ENCODE assay signal across 8 cellular contexts in the genomic region with DNA sequence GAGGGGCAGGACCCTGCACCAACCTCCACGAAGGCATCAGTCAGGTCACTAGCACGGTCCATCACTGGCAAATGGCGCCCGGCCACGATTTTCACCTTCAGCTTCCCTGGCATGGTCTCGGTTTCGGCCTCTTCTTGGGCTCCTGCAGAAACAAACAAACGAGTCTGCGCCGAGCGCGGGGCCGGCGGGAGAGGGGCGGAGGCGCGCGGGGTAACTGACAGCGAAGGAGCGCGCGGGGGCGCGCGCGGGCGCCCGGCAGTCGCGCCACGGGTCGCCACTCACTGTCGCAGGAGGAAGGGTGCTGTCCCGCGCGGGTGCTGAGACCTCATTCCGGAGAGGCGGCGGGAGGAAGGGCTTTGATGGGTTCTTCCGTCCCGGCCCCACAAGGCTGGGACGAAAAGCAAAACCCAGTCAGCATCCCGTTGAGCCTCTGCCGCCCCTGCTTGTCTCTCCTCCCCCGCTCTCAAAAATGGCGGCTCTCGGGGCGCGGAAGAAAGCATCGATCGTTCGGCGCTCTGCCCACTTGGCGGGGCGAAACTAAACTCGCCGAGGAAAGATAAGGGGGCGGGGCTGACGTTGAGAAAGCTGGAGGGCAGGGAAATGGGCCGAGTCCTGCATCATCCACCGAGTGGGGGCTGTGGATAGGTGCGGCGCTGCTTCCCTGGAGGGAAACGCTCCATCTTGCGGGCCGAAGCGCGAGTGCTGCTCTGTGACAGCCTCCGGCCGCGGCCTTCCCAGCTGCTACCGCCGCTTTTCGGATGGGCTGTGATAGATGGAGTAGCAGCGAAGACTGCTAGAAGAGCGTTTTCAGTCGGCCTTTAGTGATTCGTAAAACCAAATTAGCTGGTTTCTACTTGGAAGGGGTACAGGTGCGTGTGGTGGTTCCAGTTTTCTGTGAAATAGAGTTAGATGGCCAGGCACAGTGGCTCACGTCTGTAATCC. TPM values are rescaled to one million over a fixed set of nuclear protein-coding genes. Genes with fewer than 3 reads are reported as not detected.
DNase-seq lines count a peak whose midpoint lies in the region; ATAC-seq and TF ChIP-seq lines count a peak whose summit lies in the region.

A gene with protein sequence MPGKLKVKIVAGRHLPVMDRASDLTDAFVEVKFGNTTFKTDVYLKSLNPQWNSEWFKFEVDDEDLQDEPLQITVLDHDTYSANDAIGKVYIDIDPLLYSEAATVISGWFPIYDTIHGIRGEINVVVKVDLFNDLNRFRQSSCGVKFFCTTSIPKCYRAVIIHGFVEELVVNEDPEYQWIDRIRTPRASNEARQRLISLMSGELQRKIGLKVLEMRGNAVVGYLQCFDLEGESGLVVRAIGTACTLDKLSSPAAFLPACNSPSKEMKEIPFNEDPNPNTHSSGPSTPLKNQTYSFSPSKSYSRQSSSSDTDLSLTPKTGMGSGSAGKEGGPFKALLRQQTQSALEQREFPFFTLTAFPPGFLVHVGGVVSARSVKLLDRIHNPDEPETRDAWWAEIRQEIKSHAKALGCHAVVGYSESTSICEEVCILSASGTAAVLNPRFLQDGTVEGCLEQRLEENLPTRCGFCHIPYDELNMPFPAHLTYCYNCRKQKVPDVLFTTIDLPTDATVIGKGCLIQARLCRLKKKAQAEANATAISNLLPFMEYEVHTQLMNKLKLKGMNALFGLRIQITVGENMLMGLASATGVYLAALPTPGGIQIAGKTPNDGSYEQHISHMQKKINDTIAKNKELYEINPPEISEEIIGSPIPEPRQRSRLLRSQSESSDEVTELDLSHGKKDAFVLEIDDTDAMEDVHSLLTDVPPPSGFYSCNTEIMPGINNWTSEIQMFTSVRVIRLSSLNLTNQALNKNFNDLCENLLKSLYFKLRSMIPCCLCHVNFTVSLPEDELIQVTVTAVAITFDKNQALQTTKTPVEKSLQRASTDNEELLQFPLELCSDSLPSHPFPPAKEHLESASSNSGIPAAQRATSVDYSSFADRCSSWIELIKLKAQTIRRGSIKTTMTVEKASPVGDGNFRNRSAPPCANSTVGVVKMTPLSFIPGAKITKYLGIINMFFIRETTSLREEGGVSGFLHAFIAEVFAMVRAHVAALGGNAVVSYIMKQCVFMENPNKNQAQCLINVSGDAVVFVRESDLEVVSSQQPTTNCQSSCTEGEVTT (minus strand): TSS at position 505 of the 942 bp plus-strand sequence. CDS start 392 bp downstream, at position 113.

- no peaks in the 10 kb centered on the region for H3K36me3 ChIP-seq in hepatocyte (replicated peaks; ENCODE audit: insufficient read depth, low read depth)

- peak within 1 kb of the TSS; percentile 99 for H2AFZ ChIP-seq in hepatocyte

- H3K79me2 ChIP-seq in hepatocyte = peaks cover 34% of the 10 kb centered on the region

- in situ Hi-C loops in astrocyte of the cerebellum (cut with HindIII; ENCODE audit: low sequenced_read_pairs) = no loop called here

- ATAC-seq in GM18502 (IDR thresholded peaks at IDR 0.05; ENCODE audit: poor library complexity, unreplicated experiment) (peak; percentile 80), HG02943 (IDR thresholded peaks at IDR 0.05; ENCODE audit: low read depth, unreplicated experiment) (peak; percentile 78)

- no peaks in the 10 kb centered on the region for H3K27me3 ChIP-seq in hepatocyte

- WGBS in hepatocyte (ENCODE audit: low lambda C conversion rate, missing lambda C conversion rate) = 1% methylated on average over 54 of the region's 80 CpGs

- no peaks in the 10 kb centered on the region for H4K20me1 ChIP-seq in hepatocyte (ENCODE audit: insufficient read depth, poor library complexity, severe bottlenecking)

- peak; percentile 43 for TF ChIP-seq CTCF in astrocyte of the cerebellum (IDR thresholded peaks at IDR 0.05; ENCODE audit: low read depth, low read length, missing control alignments)
- TF ChIP-seq CTCF in hepatocyte (IDR thresholded peaks at IDR 0.05; ENCODE audit: poor library complexity) = peak; percentile 30

- H3K4me2 ChIP-seq in hepatocyte = peak within 1 kb of the TSS; percentile 79

- no peaks in the 10 kb centered on the region for H3K9me2 ChIP-seq in hepatocyte (replicated peaks; ENCODE audit: insufficient read depth)

- H3K9me3 ChIP-seq in hepatocyte (ENCODE audit: low read depth) = no peaks in the 10 kb centered on the region

- DNase-seq in NCI-H187 (lab: John Stamatoyannopoulos, UW) (peak; percentile 86 to 94), T-helper 22 cell (ENCODE audit: low read depth) (peak; percentile 88), astrocyte of the cerebellum (ENCODE audit: low read depth) (peak; percentile 97), hepatocyte (ENCODE audit: low spot score) (peak; percentile 98), retina (peak; percentile 99), cortex of kidney (lab: John Stamatoyannopoulos, UW) (no peak)

- peak within 1 kb of the TSS; percentile 99 for H3K27ac ChIP-seq in hepatocyte

- H3K4me3 ChIP-seq in astrocyte of the cerebellum (ENCODE audit: low read depth, low read length) (peak within 1 kb of the TSS; percentile 87), hepatocyte (peak within 1 kb of the TSS; percentile 68)

- peaks cover 15% of the 10 kb centered on the region for H3K4me1 ChIP-seq in hepatocyte (ENCODE audit: insufficient read depth)

RNA-seq across cellular contexts. Expression of the gene that starts here (rescaled TPM):
- 18.9 and 20.5 TPM in 2 replicates for total RNA-seq in hepatocyte
- 7.3 and 11.7 TPM in 2 replicates for polyA plus RNA-seq in hepatocyte
